Comparison of ENCODE assay signal across 23 cellular contexts in the genomic region with DNA sequence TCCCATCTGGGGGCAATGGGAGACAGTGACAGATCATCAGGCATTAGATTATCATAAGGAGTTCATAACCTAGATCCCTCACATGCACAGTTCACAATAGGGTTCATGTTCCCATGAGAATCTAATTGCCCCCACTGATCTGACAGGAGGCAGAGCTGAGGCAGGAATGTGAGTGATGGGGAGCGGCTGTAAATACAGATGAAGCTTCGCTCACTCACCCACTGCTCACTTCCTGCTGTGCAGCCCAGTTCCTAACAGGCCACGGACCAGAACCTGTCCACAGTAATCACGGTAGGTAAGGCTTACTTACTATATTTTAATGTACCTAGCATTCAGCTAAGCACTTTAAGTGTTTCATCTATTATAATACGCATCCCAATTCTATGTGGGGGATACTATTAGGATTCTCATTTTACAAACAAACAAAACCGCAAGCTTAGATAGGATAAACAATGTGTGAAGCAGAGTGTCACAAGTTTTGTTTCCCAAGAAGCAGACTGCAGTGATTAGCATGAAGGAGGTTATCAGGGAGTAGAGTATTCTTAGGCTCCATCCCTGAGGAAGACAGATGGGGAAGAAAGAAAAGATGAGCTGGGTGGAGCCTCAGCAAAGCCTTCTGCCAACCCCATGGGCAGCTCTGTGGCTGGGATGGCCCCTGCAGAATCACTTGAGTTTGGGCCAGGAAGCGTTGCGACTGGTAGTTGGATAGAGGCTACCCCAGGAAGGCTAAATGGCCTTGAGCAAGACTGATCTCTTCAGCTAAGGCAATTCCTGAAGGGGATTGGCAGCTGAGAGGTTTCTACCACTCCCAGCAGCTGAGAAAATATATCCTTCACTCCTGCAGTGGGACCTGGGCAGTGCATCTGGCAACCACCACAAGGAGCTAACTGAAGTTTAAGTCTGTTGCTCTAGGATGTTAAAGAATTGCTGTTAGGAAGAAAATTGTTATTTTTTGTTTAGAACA.
DNase-seq lines count a peak whose midpoint lies in the region; ATAC-seq and TF ChIP-seq lines count a peak whose summit lies in the region.
"Had no signal": no experiment of that assay in that cellular context is flagged by ENCODE, and none has a peak within 500 bp of the region (broad histone marks: within the 10 kb centered on the region; RNA-seq: fewer than 3 reads in every experiment).

No MANE protein-coding gene starts in this region.

- no peaks in the 10 kb centered on the region for H3K36me3 ChIP-seq in mesendoderm (ENCODE audit: control insufficient read depth, insufficient read depth, low read length)
- H3K36me3 ChIP-seq: MG63, sigmoid colon, thoracic aorta had no signal

- H3K4me3 ChIP-seq in AG04450 (ENCODE audit: low read depth, low read length) (no peak overlapping the region), mesendoderm (ENCODE audit: low read length) (no peak overlapping the region)
- H3K4me3 ChIP-seq: dorsolateral prefrontal cortex, GM12878, MG63, sigmoid colon, thoracic aorta had no signal

- peaks cover 13% of the 10 kb centered on the region for H3K4me1 Mint-ChIP-seq in MCF 10A (ENCODE audit: insufficient read depth, unreplicated experiment)
- H3K4me1 Mint-ChIP-seq: naive thymus-derived CD4-positive, alpha-beta T cell had no signal

- POLR2A ChIA-PET in AG04450 (lab: Yijun Ruan, JAX) (no interaction called here), MCF 10A (lab: Yijun Ruan, JAX) (no interaction called here)

- no peaks in the 10 kb centered on the region for H3K27me3 ChIP-seq in AG04450 (ENCODE audit: control insufficient read depth, insufficient read depth, low read length)
- H3K27me3 ChIP-seq in mesendoderm (ENCODE audit: insufficient read depth, low read length, poor library complexity): no peaks in the 10 kb centered on the region
- H3K27me3 ChIP-seq: dorsolateral prefrontal cortex, MG63, sigmoid colon had no signal

- no peaks in the 10 kb centered on the region for H3K79me2 ChIP-seq in mesendoderm (ENCODE audit: control insufficient read depth, insufficient read depth, low read length)

- H3K4ac ChIP-seq in mesendoderm (ENCODE audit: low read depth, low read length): no peak overlapping the region

- CTCF ChIA-PET in AG04450 (lab: Charles Lee): interaction anchor here (0.9 kb wide), 1 partner anchor 29 kb away, joined by 3 read pairs; no protein-coding TSS in a partner anchor
- CTCF ChIA-PET in MCF 10A (lab: Yijun Ruan, JAX): interaction anchor here (0.6 to 1.3 kb wide), 6 partner anchors 9 to 28 kb away, joined by 3 to 4 read pairs (median 3); no protein-coding TSS in a partner anchor

- peak overlapping the region; percentile 62 for H2BK120ac ChIP-seq in mesendoderm (ENCODE audit: low read depth, low read length)

- H3K4me3 Mint-ChIP-seq in MCF 10A (ENCODE audit: unreplicated experiment): no peak overlapping the region
- H3K4me3 Mint-ChIP-seq: activated CD8-positive, alpha-beta T cell treated with anti-CD3 and anti-CD28 coated beads, Interleukin-2, amount 10 ng/mL, durations not matched to agents 7 days and 5 days; activated naive CD4-positive, alpha-beta T cell treated with anti-CD3 and anti-CD28 coated beads for 36 hours; activated T-cell treated with anti-CD3 and anti-CD28 coated beads, Interleukin-2, amount 50 U/mL, for 24 hours; naive thymus-derived CD4-positive, alpha-beta T cell had no signal

- no peak overlapping the region for H4K5ac ChIP-seq in mesendoderm (ENCODE audit: low read length)

- no TSS peak for BruUV-seq in MCF 10A (replicated peaks; lab: Mats Ljungman, UMichigan)

- H3K27ac ChIP-seq in AG04450 (ENCODE audit: low read depth, low read length) (no peak overlapping the region), mesendoderm (ENCODE audit: low read depth, low read length) (no peak overlapping the region)
- H3K27ac ChIP-seq: C4-2B, thoracic aorta had no signal

- no peak overlapping the region for H3K23ac ChIP-seq in mesendoderm (ENCODE audit: low read length)

- no peak overlapping the region for H2BK15ac ChIP-seq in mesendoderm (replicated peaks; ENCODE audit: low read depth)

- peaks cover 2% of the 10 kb centered on the region; the same call in 1 of the 2 replicates for H3K9me3 ChIP-seq in AG04450 (ENCODE audit: control insufficient read depth, insufficient read depth, low read length)
- H3K9me3 ChIP-seq: MG63, sigmoid colon had no signal

- intact Hi-C loops in MCF 10A (cut with micrococcal nuclease): no loop called here

- peak; percentile 48 for DNase-seq in AG04450 (ENCODE audit: low read depth, low spot score)
- DNase-seq in RPMI7951 (ENCODE audit: low read depth): peak; percentile 45
- peak; percentile 25 for DNase-seq in mesendoderm
- DNase-seq in GM03348 (ENCODE audit: low spot score): no peak
- no peak for DNase-seq in MCF 10A (ENCODE audit: unreplicated experiment)
- no peak for DNase-seq in effector CD4-positive, alpha-beta T cell
- DNase-seq: activated CD4-positive, CD25-positive, alpha-beta regulatory T cell treated with anti-CD3 and anti-CD28 coated beads, Interleukin-2, amount 50 U/mL, for 72 hours; activated CD8-positive, alpha-beta T cell treated with anti-CD3 and anti-CD28 coated beads, Interleukin-2, amount 10 ng/mL, durations not matched to agents 7 days and 5 days; activated naive CD4-positive, alpha-beta T cell treated with anti-CD3 and anti-CD28 coated beads for 36 hours; activated T-cell treated with anti-CD3 and anti-CD28 coated beads, Interleukin-2, amount 50 U/mL, for 24 hours; dorsolateral prefrontal cortex; kidney glomerular epithelial cell; naive thymus-derived CD4-positive, alpha-beta T cell; NCI-H226; sigmoid colon; stimulated activated CD4-positive, alpha-beta T cell treated with anti-CD3 and anti-CD28 coated beads, Interleukin-1b, Interleukin-23, amount 100 ng/mL, for 48 hours; stimulated activated naive CD4-positive, alpha-beta T cell had no signal

- no peak overlapping the region for H3K27ac Mint-ChIP-seq in MCF 10A (ENCODE audit: low read depth, unreplicated experiment)
- H3K27ac Mint-ChIP-seq: activated CD8-positive, alpha-beta T cell treated with anti-CD3 and anti-CD28 coated beads, Interleukin-2, amount 10 ng/mL, durations not matched to agents 7 days and 5 days; activated naive CD4-positive, alpha-beta T cell treated with anti-CD3 and anti-CD28 coated beads for 36 hours; activated T-cell treated with anti-CD3 and anti-CD28 coated beads, Interleukin-2, amount 50 U/mL, for 24 hours; naive thymus-derived CD4-positive, alpha-beta T cell had no signal

- H3K27me3 Mint-ChIP-seq in MCF 10A (ENCODE audit: insufficient read depth, unreplicated experiment): no peaks in the 10 kb centered on the region

- no peak overlapping the region for H3K56ac ChIP-seq in mesendoderm (ENCODE audit: low read length)

- no peaks in the 10 kb centered on the region for H3K4me1 ChIP-seq in mesendoderm (ENCODE audit: control insufficient read depth, low read depth, low read length)

- TF ChIP-seq CTCF in AG04450 (IDR thresholded peaks at IDR 0.05; ENCODE audit: low read depth, low read length) (no peak), MCF 10A (IDR thresholded peaks at IDR 0.05; ENCODE audit: unreplicated experiment) (no peak)

- no CpG with 5 or more reads among the region's 8 CpGs for WGBS in mesendoderm (ENCODE audit: extremely low coverage, insufficient coverage, low lambda C conversion rate)

- no peak overlapping the region for H2BK5ac ChIP-seq in mesendoderm (ENCODE audit: low read length)

- no peak overlapping the region for H4K8ac ChIP-seq in mesendoderm (ENCODE audit: low read depth, low read length)

- H3K79me1 ChIP-seq in mesendoderm (ENCODE audit: low read length): no peaks in the 10 kb centered on the region

- H3K4me2 ChIP-seq in mesendoderm (ENCODE audit: low read length): no peak overlapping the region

- H3K18ac ChIP-seq in mesendoderm (ENCODE audit: low read length): no peak overlapping the region

- no peak overlapping the region for H2AK5ac ChIP-seq in mesendoderm (ENCODE audit: low read length)

- no peaks in the 10 kb centered on the region for H3K36me3 Mint-ChIP-seq in MCF 10A (ENCODE audit: insufficient read depth, unreplicated experiment)
- H3K36me3 Mint-ChIP-seq: naive thymus-derived CD4-positive, alpha-beta T cell had no signal

- peak; percentile 1 for ATAC-seq in GM21723 (IDR thresholded peaks at IDR 0.05; ENCODE audit: unreplicated experiment)
- ATAC-seq in HG02885 (IDR thresholded peaks at IDR 0.05; ENCODE audit: poor library complexity, unreplicated experiment): no peak
- ATAC-seq: activated CD8-positive, alpha-beta T cell treated with anti-CD3 and anti-CD28 coated beads, Interleukin-2, amount 10 ng/mL, durations not matched to agents 7 days and 5 days; naive thymus-derived CD4-positive, alpha-beta T cell had no signal

- peaks cover 5% of the 10 kb centered on the region for H3K9me3 Mint-ChIP-seq in MCF 10A (ENCODE audit: unreplicated experiment)
- H3K9me3 Mint-ChIP-seq: activated naive CD4-positive, alpha-beta T cell treated with anti-CD3 and anti-CD28 coated beads for 36 hours; activated T-cell treated with anti-CD3 and anti-CD28 coated beads, Interleukin-2, amount 50 U/mL, for 24 hours had no signal

- H3K9ac ChIP-seq in mesendoderm (ENCODE audit: low read length): no peak overlapping the region

Comparison
In these comparisons a context has a peak if more than half of its experiments do, and no peak if none do; other contexts are left out.
1. DNase-seq: peak in AG04450 (single experiment), RPMI7951 (single experiment) and mesendoderm (single experiment); none in GM03348 (single experiment), MCF 10A (single experiment) and effector CD4-positive, alpha-beta T cell (single experiment).